ENCODE assay signal across 9 cellular contexts in the genomic region with DNA sequence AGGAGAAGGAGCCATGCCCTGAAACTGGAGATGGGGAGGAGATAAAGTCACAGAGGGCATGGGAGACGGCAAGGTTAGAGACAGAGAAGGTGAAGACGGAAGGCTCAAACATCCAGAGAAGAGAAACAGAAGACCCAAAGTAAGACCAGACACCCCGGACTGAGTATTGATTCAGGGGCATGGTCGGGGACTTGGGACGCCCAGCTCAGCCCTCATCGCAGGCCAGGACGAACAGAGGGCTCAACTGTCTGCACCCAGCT. TPM values are rescaled to one million over a fixed set of nuclear protein-coding genes. Genes with fewer than 3 reads are reported as not detected.
DNase-seq lines count a peak whose midpoint lies in the region; ATAC-seq and TF ChIP-seq lines count a peak whose summit lies in the region.
"Had no signal": no experiment of that assay in that cellular context is flagged by ENCODE, and none has a peak within 500 bp of the region (broad histone marks: within the 10 kb centered on the region; RNA-seq: fewer than 3 reads in every experiment).

No MANE protein-coding gene starts in this region.

- peaks cover 66% of the 10 kb centered on the region for H3K4me1 ChIP-seq in BLaER1
- peaks cover 58% of the 10 kb centered on the region for H3K4me1 ChIP-seq in Loucy (ENCODE audit: insufficient read depth, low read length, poor library complexity, severe bottlenecking)
- H3K4me1 ChIP-seq in ectodermal cell (ENCODE audit: control insufficient read depth, insufficient read depth, low read length), result peaks cover 34% of the 10 kb centered on the region
- peaks cover 45% of the 10 kb centered on the region for H3K4me1 ChIP-seq in neuron (ENCODE audit: insufficient read depth, low read length)

- H3K9me3 ChIP-seq in BLaER1 (no peaks in the 10 kb centered on the region), Loucy (ENCODE audit: insufficient read depth, low read depth, low read length) (no peaks in the 10 kb centered on the region), ectodermal cell (ENCODE audit: control insufficient read depth, low read length) (no peaks in the 10 kb centered on the region), neuron (ENCODE audit: low read length) (no peaks in the 10 kb centered on the region)

- H3F3A ChIP-seq in Loucy (ENCODE audit: low read depth), result peaks cover 21% of the 10 kb centered on the region

- DNase-seq in NCI-H526 treated with DMSO at 0.1 percent for 48 hours (lab: John Stamatoyannopoulos, UW), result no peak
- DNase-seq in HT-29 (ENCODE audit: low spot score), result no peak
- DNase-seq: PC-3 had no signal

- peak overlapping the region; percentile 99 for H3K4me3 ChIP-seq in BLaER1
- H3K4me3 ChIP-seq in Loucy (ENCODE audit: low read length, poor library complexity, severe bottlenecking), result peak overlapping the region; percentile 84
- peak overlapping the region; percentile 52 for H3K4me3 ChIP-seq in ectodermal cell (ENCODE audit: insufficient read depth, low read depth, low read length)
- H3K4me3 ChIP-seq in neuron (ENCODE audit: low read length), result peak overlapping the region; percentile 77

- peak overlapping the region; percentile 96 for H3K27ac ChIP-seq in BLaER1
- H3K27ac ChIP-seq in ectodermal cell (ENCODE audit: insufficient read depth, low read depth, low read length, poor library complexity, severe bottlenecking), result no peak overlapping the region

- H3K4me2 ChIP-seq in BLaER1 (peak overlapping the region; percentile 95), Loucy (ENCODE audit: low read depth, low read length, poor library complexity, severe bottlenecking) (peak overlapping the region; percentile 93)

- ATAC-seq in HG03045 (IDR thresholded peaks at IDR 0.05; ENCODE audit: unreplicated experiment) (no peak), HG02642 (IDR thresholded peaks at IDR 0.05; ENCODE audit: poor library complexity, unreplicated experiment) (no peak)
- ATAC-seq: PC-3 had no signal

- H3K79me2 ChIP-seq in Loucy (ENCODE audit: insufficient read depth, low read length), result peaks cover 57% of the 10 kb centered on the region

- H3K36me3 ChIP-seq in BLaER1, result no peaks in the 10 kb centered on the region
- H3K36me3 ChIP-seq in Loucy (ENCODE audit: insufficient read depth, low read length), result peaks cover 10% of the 10 kb centered on the region; the same call in 1 of the 2 replicates
- H3K36me3 ChIP-seq in ectodermal cell (ENCODE audit: control insufficient read depth, insufficient read depth, low read length), result no peaks in the 10 kb centered on the region
- no peaks in the 10 kb centered on the region for H3K36me3 ChIP-seq in neuron (ENCODE audit: insufficient read depth, low read length)

- WGBS in ectodermal cell, 2 experiments, result 2 to 3% methylated on average over 7 of the region's 7 CpGs

- H2AFZ ChIP-seq in Loucy (ENCODE audit: low read length), result no peak overlapping the region
- H2AFZ ChIP-seq in neuron (ENCODE audit: low read depth, low read length), result no peak overlapping the region

- H3K27me3 ChIP-seq in BLaER1 (no peaks in the 10 kb centered on the region), Loucy (ENCODE audit: insufficient read depth, low read length, poor library complexity, severe bottlenecking) (no peaks in the 10 kb centered on the region), ectodermal cell (ENCODE audit: control insufficient read depth, insufficient read depth, low read length, poor library complexity, severe bottlenecking) (peaks cover 29% of the 10 kb centered on the region), neuron (ENCODE audit: insufficient read depth, low read length) (no peaks in the 10 kb centered on the region)

- no peaks in the 10 kb centered on the region for H3K9me2 ChIP-seq in Loucy (replicated peaks; ENCODE audit: low read depth, low read length)

- H3K9ac ChIP-seq in BLaER1 (peak overlapping the region; percentile 96), Loucy (ENCODE audit: low read depth, low read length, poor library complexity, severe bottlenecking) (peak overlapping the region; percentile 94)

- H4K20me1 ChIP-seq in BLaER1, result peaks cover 53% of the 10 kb centered on the region
- peaks cover 46% of the 10 kb centered on the region for H4K20me1 ChIP-seq in Loucy (ENCODE audit: insufficient read depth, low read length, poor library complexity, severe bottlenecking)

- no peak for TF ChIP-seq CTCF in Loucy (conservative IDR thresholded peaks at IDR 0.05; ENCODE audit: low read length)

RNA-seq across cellular contexts. Expression of gene XYLT1, which starts 1.1 kb away (rescaled TPM):
- polyA plus RNA-seq in ectodermal cell (2013, experiment 1 of 4), result 5.9 TPM
- polyA plus RNA-seq in ectodermal cell (2013, experiment 2 of 4), result 6.2 TPM
- polyA plus RNA-seq in ectodermal cell (2013, experiment 3 of 4), result 5.1 TPM
- polyA plus RNA-seq in ectodermal cell (2013, experiment 4 of 4), result 6.2 TPM
- 0.10 and 0.38 TPM in 2 replicates for total RNA-seq in HT-29 (2014; rRNA removed; shearing (Covaris generic))
- total RNA-seq: PC-3 had no signal
